Comparison of ENCODE assay signal across 1 cellular context in the genomic region with DNA sequence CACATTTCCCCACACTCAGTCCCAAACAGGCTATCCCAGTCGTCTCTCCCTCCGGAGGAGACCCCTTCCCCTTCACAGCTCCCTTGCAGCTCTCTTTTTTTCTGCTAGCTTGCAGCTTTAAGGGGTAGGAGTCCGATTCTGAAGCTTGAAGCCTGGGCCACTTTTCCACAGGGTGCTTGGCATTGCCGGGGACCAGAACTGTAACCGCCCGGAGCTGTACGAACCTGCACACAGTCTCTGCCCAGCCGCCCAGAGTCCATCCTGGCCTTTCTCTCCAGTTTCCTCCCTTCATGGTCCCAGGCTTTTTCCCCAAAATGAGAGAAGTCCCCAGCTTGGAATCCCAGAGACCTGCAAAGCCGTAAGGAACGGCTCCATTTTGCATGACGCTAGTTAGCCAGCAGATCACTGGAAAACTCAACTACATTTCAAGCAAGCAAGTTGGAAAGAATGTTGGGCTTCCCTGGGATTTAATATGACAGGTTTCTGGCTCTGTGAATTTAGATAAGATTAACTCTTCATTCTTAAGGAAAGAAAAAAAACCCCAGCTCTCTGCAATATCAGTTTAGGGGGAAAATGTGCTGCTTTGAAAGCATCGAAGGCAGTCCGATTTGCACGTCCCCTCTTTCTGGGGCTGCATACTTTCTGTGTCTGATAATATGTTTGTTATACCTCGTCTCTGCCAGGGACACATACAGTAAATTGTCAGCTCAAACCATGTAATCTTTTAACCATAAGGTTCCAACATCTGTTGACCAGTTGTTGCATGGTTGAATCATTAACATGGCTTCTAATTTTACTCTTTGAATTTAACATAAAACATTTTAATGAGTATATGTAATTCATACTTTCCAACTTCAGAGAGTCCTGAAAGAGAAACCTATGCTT.
A peak's percentile ranks its signal among the peaks of the same experiment; 100 is the strongest.
TF ChIP-seq lines count a peak whose summit lies in the region.

No MANE protein-coding gene starts in this region.

TF ChIP-seq in SK-N-SH, 30 proteins besides CTCF, POLR2A, EP300 and RAD21 (continued from another document):
- 0 out of 2 replicates have a peak, but pooled peaks have one; percentile 13 for TF ChIP-seq TEAD4 (IDR thresholded peaks at IDR 0.05; ENCODE audit: borderline replicate concordance, insufficient read depth)
- TF ChIP-seq MEF2A (IDR thresholded peaks at IDR 0.05; ENCODE audit: borderline replicate concordance, low read depth) = no peak
TF ChIP-seq in SK-N-SH: peak in this region for 3.
